ENCODE assay signal across 20 cellular contexts in the genomic region with DNA sequence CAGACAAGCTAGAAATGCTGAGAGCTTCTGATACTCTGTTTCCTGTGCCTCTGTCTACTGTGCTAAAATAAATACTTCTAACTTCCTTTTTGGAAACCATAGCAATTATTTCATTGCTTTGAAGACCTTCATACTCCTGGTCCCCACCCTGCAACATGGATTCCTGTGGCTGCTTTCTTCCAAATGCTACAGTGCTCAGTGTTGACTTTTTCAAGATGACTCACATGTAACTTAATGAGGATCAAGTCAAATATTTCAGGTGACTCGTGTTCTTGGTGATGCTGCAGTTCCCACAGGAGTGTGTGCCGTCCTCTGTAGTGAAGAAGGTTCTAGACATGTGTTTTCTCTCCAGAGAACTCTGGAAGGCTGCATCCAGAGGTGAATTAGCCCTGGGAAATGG.
DNase-seq lines count a peak whose midpoint lies in the region; ATAC-seq and TF ChIP-seq lines count a peak whose summit lies in the region.
"Had no signal": no experiment of that assay in that cellular context is flagged by ENCODE, and none has a peak within 500 bp of the region (broad histone marks: within the 10 kb centered on the region; RNA-seq: fewer than 3 reads in every experiment).

No MANE protein-coding gene starts in this region.

- H3K4me1 ChIP-seq in GM23248 (ENCODE audit: insufficient read depth) (no peaks in the 10 kb centered on the region), PC-3 (ENCODE audit: insufficient read depth, low read length) (no peaks in the 10 kb centered on the region)
- H3K4me1 ChIP-seq: Caco-2, parathyroid adenoma had no signal

- no TSS peak for BruUV-seq in PC-3 (replicated peaks; lab: Mats Ljungman, UMichigan)

- peaks cover 8% of the 10 kb centered on the region for H3K36me3 Mint-ChIP-seq in chondrocyte (ENCODE audit: low read depth)
- H3K36me3 Mint-ChIP-seq: activated naive CD4-positive, alpha-beta T cell treated with anti-CD3 and anti-CD28 coated beads, Interleukin-2, amount 50 U/mL, for 24 hours; stimulated activated effector memory CD8-positive, alpha-beta T cell treated with anti-CD3 and anti-CD28 coated beads, Interleukin-12 subunit alpha, Interleukin-12 subunit beta, amount 100 ng/mL, for 72 hours had no signal

- peaks cover 16% of the 10 kb centered on the region for H3K9me3 Mint-ChIP-seq in chondrocyte (ENCODE audit: low read depth)

- intact Hi-C loops in PC-3 (cut with micrococcal nuclease): no loop called here

- no peak overlapping the region for H3K4me3 ChIP-seq in GM23248
- no peak overlapping the region for H3K4me3 ChIP-seq in PC-3 (ENCODE audit: low read length)
- H3K4me3 ChIP-seq: thoracic aorta had no signal

- H3K4me3 Mint-ChIP-seq in chondrocyte (ENCODE audit: unreplicated experiment): no peak overlapping the region
- H3K4me3 Mint-ChIP-seq: activated naive CD4-positive, alpha-beta T cell treated with anti-CD3 and anti-CD28 coated beads, Interleukin-2, amount 50 U/mL, for 24 hours; effector memory CD8-positive, alpha-beta T cell; stimulated activated effector memory CD8-positive, alpha-beta T cell treated with anti-CD3 and anti-CD28 coated beads, Interleukin-12 subunit alpha, Interleukin-12 subunit beta, amount 100 ng/mL, for 72 hours had no signal

- POLR2A ChIA-PET in PC-3 (lab: Charles Lee; ENCODE audit: unreplicated experiment): no interaction called here

- H3K4me2 ChIP-seq in GM23248 (ENCODE audit: unreplicated experiment) (no peak overlapping the region), PC-3 (ENCODE audit: low read length) (no peak overlapping the region)
- H3K4me2 ChIP-seq: KMS-11 had no signal

- H3K27me3 ChIP-seq in GM23248 (replicated peaks; ENCODE audit: insufficient read depth) (0 out of 2 replicates have a peak, but pooled peaks cover 3% of the 10 kb centered on the region), PC-3 (ENCODE audit: low read length) (no peaks in the 10 kb centered on the region)

- H3K27ac ChIP-seq in GM23248 (no peak overlapping the region), PC-3 (ENCODE audit: low read length) (no peak overlapping the region)
- H3K27ac ChIP-seq: KMS-11, parathyroid adenoma, thoracic aorta had no signal

- H3F3A ChIP-seq in GM23248 (ENCODE audit: insufficient read depth) (no peaks in the 10 kb centered on the region), PC-3 (ENCODE audit: low read length, unreplicated experiment) (no peaks in the 10 kb centered on the region)

- H4K20me1 ChIP-seq in GM23248 (ENCODE audit: insufficient read depth) (no peaks in the 10 kb centered on the region), PC-3 (ENCODE audit: low read length) (no peaks in the 10 kb centered on the region)

- H3K9me2 ChIP-seq in GM23248 (ENCODE audit: insufficient read depth): no peaks in the 10 kb centered on the region
- H3K9me2 ChIP-seq in PC-3 (replicated peaks; ENCODE audit: low read length): no peaks in the 10 kb centered on the region

- H3K36me3 ChIP-seq in GM23248 (ENCODE audit: low read depth) (no peaks in the 10 kb centered on the region), PC-3 (ENCODE audit: low read depth, low read length) (no peaks in the 10 kb centered on the region)
- H3K36me3 ChIP-seq: thoracic aorta had no signal

- CTCF ChIA-PET in PC-3 (lab: Charles Lee): no interaction called here

- H3K27ac Mint-ChIP-seq in chondrocyte (ENCODE audit: unreplicated experiment): peak overlapping the region; percentile 76
- H3K27ac Mint-ChIP-seq: activated naive CD4-positive, alpha-beta T cell treated with anti-CD3 and anti-CD28 coated beads, Interleukin-2, amount 50 U/mL, for 24 hours; effector memory CD8-positive, alpha-beta T cell; stimulated activated effector memory CD8-positive, alpha-beta T cell treated with anti-CD3 and anti-CD28 coated beads, Interleukin-12 subunit alpha, Interleukin-12 subunit beta, amount 100 ng/mL, for 72 hours had no signal

- H3K79me2 ChIP-seq in GM23248 (ENCODE audit: insufficient read depth) (no peaks in the 10 kb centered on the region), PC-3 (ENCODE audit: low read length) (no peaks in the 10 kb centered on the region)
- H3K79me2 ChIP-seq: parathyroid adenoma had no signal

- TF ChIP-seq CTCF in PC-3 (conservative IDR thresholded peaks at IDR 0.05; ENCODE audit: low read depth, low read length) (no peak), chondrocyte (IDR thresholded peaks at IDR 0.05) (no peak)

- H2AFZ ChIP-seq in GM23248 (no peak overlapping the region), PC-3 (ENCODE audit: low read length) (no peak overlapping the region)
- H2AFZ ChIP-seq: parathyroid adenoma had no signal

- H3K9ac ChIP-seq in GM23248 (no peak overlapping the region), PC-3 (ENCODE audit: low read length) (no peak overlapping the region)
- H3K9ac ChIP-seq: KMS-11, parathyroid adenoma had no signal

- H3K4me1 Mint-ChIP-seq in chondrocyte (ENCODE audit: low read depth): peaks cover 23% of the 10 kb centered on the region
- H3K4me1 Mint-ChIP-seq: activated naive CD4-positive, alpha-beta T cell treated with anti-CD3 and anti-CD28 coated beads, Interleukin-2, amount 50 U/mL, for 24 hours; stimulated activated effector memory CD8-positive, alpha-beta T cell treated with anti-CD3 and anti-CD28 coated beads, Interleukin-12 subunit alpha, Interleukin-12 subunit beta, amount 100 ng/mL, for 72 hours had no signal

- no peaks in the 10 kb centered on the region for H3K27me3 Mint-ChIP-seq in chondrocyte (ENCODE audit: low read depth)

- in situ Hi-C loops in GM23248 (cut with MboI): no loop called here

- DNase-seq in GM23248: peak; percentile 13
- DNase-seq in PC-3: peak; percentile 51
- DNase-seq in chondrocyte (ENCODE audit: low spot score): no peak
- peak; percentile 12 for DNase-seq in myocyte (ENCODE audit: low read depth)
- DNase-seq: activated CD4-positive, alpha-beta T cell treated with anti-CD3 and anti-CD28 coated beads, Interleukin-2, amount 50 U/mL, for 48 hours; activated T-cell treated with anti-CD3 and anti-CD28 coated beads, Interleukin-2, amount 50 U/mL, for 1 hour; Caco-2; effector memory CD8-positive, alpha-beta T cell; foreskin melanocyte; NCI-H1417 treated with DMSO at 0.1 percent for 48 hours; NCI-H2171 had no signal

- no peak for ATAC-seq in PC-3
- no peak for ATAC-seq in GM21423 (IDR thresholded peaks at IDR 0.05; ENCODE audit: unreplicated experiment)
- no peak for ATAC-seq in HG02759 (IDR thresholded peaks at IDR 0.05; ENCODE audit: unreplicated experiment)
- ATAC-seq in HG03439 (IDR thresholded peaks at IDR 0.05; ENCODE audit: unreplicated experiment): no peak
- ATAC-seq: effector memory CD8-positive, alpha-beta T cell; Panc1; stimulated activated effector memory CD8-positive, alpha-beta T cell treated with anti-CD3 and anti-CD28 coated beads, Interleukin-12 subunit alpha, Interleukin-12 subunit beta, amount 100 ng/mL, for 72 hours had no signal

- WGBS in GM23248 (ENCODE audit: low coverage in 1 of 2, low lambda C conversion rate in 2 of 2, missing lambda C conversion rate in 2 of 2), 2 experiments: 11 to 22% methylated on average over 2 of the region's 2 CpGs

- H3K9me3 ChIP-seq in GM23248 (ENCODE audit: low read depth): no peaks in the 10 kb centered on the region
- H3K9me3 ChIP-seq in PC-3 (ENCODE audit: low read length): no peaks in the 10 kb centered on the region
- H3K9me3 ChIP-seq: Caco-2, thoracic aorta had no signal
